Comparison of ENCODE assay signal across 13 cellular contexts in genomic region chr6:112251170-112251945, GRCh38. TPM values are rescaled to one million over a fixed set of nuclear protein-coding genes. Genes with fewer than 3 reads are reported as not detected.
DNase-seq lines count a peak whose midpoint lies in the region; ATAC-seq and TF ChIP-seq lines count a peak whose summit lies in the region.
"Had no signal": no experiment of that assay in that cellular context is flagged by ENCODE, and none has a peak within 500 bp of the region (broad histone marks: within the 10 kb centered on the region; RNA-seq: fewer than 3 reads in every experiment).

No MANE protein-coding gene starts in this region.

- DNase-seq in EL (peak; percentile 34), brain pericyte (ENCODE audit: low read depth, low spot score) (peak; percentile 76), kidney epithelial cell (ENCODE audit: low read depth) (peak; percentile 35), SKM-1 (lab: John Stamatoyannopoulos, UW; ENCODE audit: unreplicated experiment) (no peak), foreskin melanocyte (no peak), NCI-H510A (lab: John Stamatoyannopoulos, UW) (no peak)
- DNase-seq: activated CD4-positive, alpha-beta T cell treated with anti-CD3 and anti-CD28 coated beads, Interleukin-2, amount 50 U/mL, for 4 hours; CD8-positive, alpha-beta memory T cell; central memory CD4-positive, alpha-beta T cell; NCI-H146 had no signal

- no peaks in the 10 kb centered on the region for H3K9me3 ChIP-seq in skeletal muscle satellite cell (replicated peaks; ENCODE audit: low read length)

- no peaks in the 10 kb centered on the region for H3K36me3 ChIP-seq in kidney epithelial cell (ENCODE audit: control insufficient read depth, insufficient read depth, low read length)
- H3K36me3 ChIP-seq in skeletal muscle satellite cell (ENCODE audit: insufficient read depth, low read length), result no peaks in the 10 kb centered on the region

- ATAC-seq in HG02610 (IDR thresholded peaks at IDR 0.05; ENCODE audit: unreplicated experiment), result no peak
- ATAC-seq: stimulated activated memory B cell treated with anti-CD40 and anti-IgM and Interleukin-4, amounts not matched to agents 10 μg/mL and 1 μg/mL and 100 μg/mL, for 72 hours had no signal

- peaks cover 8% of the 10 kb centered on the region for H3K4me1 ChIP-seq in skeletal muscle satellite cell (ENCODE audit: control insufficient read depth, insufficient read depth, low read length)

- H3K27me3 ChIP-seq in kidney epithelial cell (ENCODE audit: control insufficient read depth, insufficient read depth, low read length) (no peaks in the 10 kb centered on the region), skeletal muscle satellite cell (ENCODE audit: control insufficient read depth, insufficient read depth, low read length) (peaks cover 7% of the 10 kb centered on the region)

- H3K4me2 ChIP-seq in skeletal muscle satellite cell (ENCODE audit: low read length), result peak overlapping the region; percentile 41

- TF ChIP-seq CTCF in kidney epithelial cell (IDR thresholded peaks at IDR 0.05; ENCODE audit: insufficient read depth, low read length, poor library complexity, severe bottlenecking), result no peak

- no peak overlapping the region for H3K9ac ChIP-seq in skeletal muscle satellite cell (ENCODE audit: low read depth, low read length)

- H3K4me3 ChIP-seq in kidney epithelial cell (ENCODE audit: low read depth, low read length) (no peak overlapping the region), skeletal muscle satellite cell (ENCODE audit: low read length) (no peak overlapping the region)

RNA-seq across cellular contexts. Expression of gene LAMA4, which starts 3.0 kb away (rescaled TPM):
- 4.7 and 5.6 TPM in 2 replicates for total RNA-seq in kidney epithelial cell
- 216 and 328 TPM in 2 replicates for total RNA-seq in skeletal muscle satellite cell (2012; rRNA removed)
- total RNA-seq: CD8-positive, alpha-beta memory T cell had no signal

Comparison
In these comparisons a context has a peak if more than half of its experiments do, and no peak if none do; other contexts are left out.
1. DNase-seq: peak in EL (single experiment), brain pericyte (single experiment) and kidney epithelial cell (single experiment); none in SKM-1 (single experiment), foreskin melanocyte (single experiment) and NCI-H510A (single experiment).